ENCODE assay signal across 8 cellular contexts in genomic region chr12:107091989-107092641, GRCh38. TPM values are rescaled to one million over a fixed set of nuclear protein-coding genes. Genes with fewer than 3 reads are reported as not detected.
DNase-seq lines count a peak whose midpoint lies in the region; ATAC-seq, FAIRE-seq and TF ChIP-seq lines count a peak whose summit lies in the region.

No MANE protein-coding gene starts in this region.

- no peaks in the 10 kb centered on the region for H3K9me3 ChIP-seq in SJSA1 (replicated peaks)
- no peaks in the 10 kb centered on the region for H3K9me3 ChIP-seq in duodenal mucosa (ENCODE audit: control insufficient read depth in 1 of 2, low read length in 2 of 2)
- H3K9me3 ChIP-seq in HepG2 (ENCODE audit: low read length) = 0 out of 2 replicates have a peak, but pooled peaks cover 8% of the 10 kb centered on the region

- ATAC-seq in HepG2 = peak; percentile 60
- ATAC-seq in HG03457 (IDR thresholded peaks at IDR 0.05; ENCODE audit: unreplicated experiment) = no peak

- intact Hi-C loops in HepG2 (cut with micrococcal nuclease; ENCODE audit: unreplicated experiment) = loop anchor here (1.0 to 2.0 kb wide), 3 partner anchors 12 to 135 kb away; partner anchors contain the start of gene MTERF2

- no peak overlapping the region for H2AFZ ChIP-seq in HepG2 (ENCODE audit: low read length)

- H3K27me3 ChIP-seq in SJSA1 (replicated peaks) (no peaks in the 10 kb centered on the region), duodenal mucosa (ENCODE audit: control insufficient read depth in 1 of 2, insufficient read depth in 2 of 2, low read length in 2 of 2) (no peaks in the 10 kb centered on the region), HepG2 (ENCODE audit: control insufficient read depth in 1 of 2, insufficient read depth in 2 of 2, low read length in 2 of 2) (no peaks in the 10 kb centered on the region; a peak in 1 of 5 replicates)

- H3K9ac ChIP-seq in duodenal mucosa (ENCODE audit: low read depth in 1 of 2, low read length in 2 of 2) (peak overlapping the region; percentile 92 to 97), HepG2 (ENCODE audit: insufficient read depth, low read depth, low read length) (peak overlapping the region; percentile 97)

- peak overlapping the region; percentile 95 for H3K27ac ChIP-seq in SJSA1
- H3K27ac ChIP-seq in duodenal mucosa (ENCODE audit: low read depth, low read length) = peak overlapping the region; percentile 97
- H3K27ac ChIP-seq in HepG2 (ENCODE audit: extremely low read length, insufficient read depth, low read length) = peak overlapping the region; percentile 99

- peaks cover 41% of the 10 kb centered on the region for H3K79me2 ChIP-seq in HepG2 (ENCODE audit: insufficient read depth, low read length)

- TSS peak; percentile 67 for BruUV-seq in HepG2 (replicated peaks; lab: Mats Ljungman, UMichigan)

- DNase-seq in A172 (ENCODE audit: low spot score) (peak; percentile 94), GDM1 (lab: John Stamatoyannopoulos, UW) (peak; percentile 33), NCI-H1105 treated with DMSO at 0.1 percent for 48 hours (lab: John Stamatoyannopoulos, UW) (peak; percentile 86), SJSA1 (ENCODE audit: low read depth in 1 of 2, low spot score in 2 of 2) (peak; percentile 68 to 92), HepG2 (ENCODE audit: low spot score) (peak; percentile 86), superior temporal gyrus (ENCODE audit: extremely low spot score) (peak; percentile 79)

- TF ChIP-seq POLR2A in HepG2 (IDR thresholded peaks at IDR 0.05; ENCODE audit: insufficient read depth in 1 of 2, low read depth in 2 of 2, low read length in 2 of 2) = peak in 1 of 2 experiments; percentile 32; a peak in 1 of 4 replicates

- H3K4me3 ChIP-seq in SJSA1 (peak overlapping the region; percentile 66), duodenal mucosa (ENCODE audit: low read depth in 1 of 2, low read length in 2 of 2) (peak overlapping the region; percentile 67 to 98), HepG2 (replicated peaks in 1 of 3; ENCODE audit: insufficient read depth in 1 of 3, low read depth in 2 of 3, low read length in 3 of 3) (peak overlapping the region; percentile 70 to 95 (median 78))

- H3K36me3 ChIP-seq in SJSA1 (peaks cover 6% of the 10 kb centered on the region; the same call in 1 of the 2 replicates), duodenal mucosa (ENCODE audit: control insufficient read depth in 1 of 2, insufficient read depth in 2 of 2, low read length in 2 of 2) (no peaks in the 10 kb centered on the region), HepG2 (replicated peaks in 1 of 2; ENCODE audit: control insufficient read depth in 1 of 2, insufficient read depth in 2 of 2, low read length in 2 of 2) (no peaks in the 10 kb centered on the region)

- H4K20me1 ChIP-seq in HepG2 (ENCODE audit: insufficient read depth, low read length) = no peaks in the 10 kb centered on the region

- TF ChIP-seq EP300 in HepG2 (IDR thresholded peaks at IDR 0.05; ENCODE audit: low read depth in 2 of 2, low read length in 2 of 2) = no peak
- no peak for TF ChIP-seq EP300 in HepG2 (CRISPR knock-in tag; IDR thresholded peaks at IDR 0.05; ENCODE audit: borderline replicate concordance)

- peak; percentile 68 for TF ChIP-seq CTCF in HepG2 (CRISPR knock-in tag; IDR thresholded peaks at IDR 0.05)

- CTCF ChIA-PET in HepG2 (lab: Yijun Ruan, JAX; ENCODE audit: low intra/inter-chr PET ratio, low total read pairs) = interaction anchor here (1.3 to 1.5 kb wide), 3 partner anchors 12 to 515 kb away, joined by 4 to 11 read pairs (median 5); no protein-coding TSS in a partner anchor

- in situ Hi-C loops in HepG2 (cut with HindIII; ENCODE audit: extremely low pct_ligation_motif_present, low pct_unique_long_range_greater_than_20kb) = no loop called here

- WGBS in HepG2 (ENCODE audit: low lambda C conversion rate) = 2% methylated on average over 4 of the region's 6 CpGs

- no peak for TF ChIP-seq RAD21 in HepG2 (CRISPR knock-in tag; IDR thresholded peaks at IDR 0.05)

- FAIRE-seq in HepG2 (lab: Jason Lieb, UNC) = peak; percentile 96

- peak overlapping the region; percentile 92 for H3K4me2 ChIP-seq in HepG2 (ENCODE audit: low read depth, low read length)

- POLR2A ChIA-PET in HepG2 (lab: Yijun Ruan, JAX) = no interaction called here

- H3K4me1 ChIP-seq in SJSA1 (replicated peaks) = peaks cover 21% of the 10 kb centered on the region
- H3K4me1 ChIP-seq in duodenal mucosa (ENCODE audit: control insufficient read depth in 1 of 2, insufficient read depth in 2 of 2, low read length in 2 of 2) = peaks cover 17 to 32% of the 10 kb centered on the region in 2 donors
- peaks cover 24% of the 10 kb centered on the region for H3K4me1 ChIP-seq in HepG2 (ENCODE audit: insufficient read depth, low read length)

TF ChIP-seq in HepG2, 621 proteins besides CTCF, POLR2A, EP300 and RAD21 (continues in another document):
- peak; percentile 60; the same call in 1 of the 2 replicates for TF ChIP-seq GFI1 (CRISPR knock-in tag; IDR thresholded peaks at IDR 0.05; ENCODE audit: borderline replicate concordance)
- TF ChIP-seq CEBPG (CRISPR knock-in tag; IDR thresholded peaks at IDR 0.05) = 0 out of 2 replicates have a peak, but pooled peaks have one; percentile 4
- no peak for TF ChIP-seq PRDM15 (CRISPR knock-in tag; IDR thresholded peaks at IDR 0.05)
- TF ChIP-seq PPARG (CRISPR knock-in tag; conservative IDR thresholded peaks at IDR 0.05) = 0 out of 2 replicates have a peak, but pooled peaks have one; percentile 29

RNA-seq across cellular contexts. Expression of gene CRY1, which starts 1.2 kb away (rescaled TPM):
- total RNA-seq in A172 (2014; rRNA removed; shearing (Covaris generic)) = 19.0 and 26.4 TPM in 2 replicates
- total RNA-seq in SJSA1 (2014; rRNA removed; shearing (Covaris generic)) = 36.8 and 38.4 TPM in 2 replicates
- 13.9 and 16.2 TPM in 2 replicates for total RNA-seq in HepG2 (2016; rRNA removed; fragmentation: Illumina TruSeq; extraction: Trizol)
- 2.1 and 4.7 TPM in 2 replicates for total RNA-seq in HepG2 (2016; cell fraction: cytosol; rRNA removed; fragmentation: Illumina TruSeq; extraction: Trizol; ENCODE audit: low read depth)
- total RNA-seq in HepG2 (2016; cell fraction: insoluble cytoplasmic fraction; rRNA removed; fragmentation: Illumina TruSeq; extraction: Trizol) = 15.3 and 15.7 TPM in 2 replicates
- total RNA-seq in HepG2 (2016; cell fraction: membrane; rRNA removed; fragmentation: Illumina TruSeq; extraction: Trizol) = 6.4 and 7.1 TPM in 2 replicates
- 15.0 and 16.0 TPM in 2 replicates for total RNA-seq in HepG2 (2016; cell fraction: nucleus; rRNA removed; fragmentation: Illumina TruSeq; extraction: Trizol)
- 10.0 and 11.4 TPM in 2 replicates for polyA plus RNA-seq in HepG2 (2011; rRNA removed)
- 3.6 and 4.8 TPM in 2 replicates for polyA plus RNA-seq in HepG2 (2011; cell fraction: cytosol; rRNA removed)
- polyA plus RNA-seq in HepG2 (2011; cell fraction: nucleus; rRNA removed) = 34.2 and 41.9 TPM in 2 replicates
- polyA plus RNA-seq in HepG2 (2012) = 10.3 and 12.9 TPM in 2 replicates
- polyA plus RNA-seq in HepG2 (2016; cell fraction: cytosol; fragmentation: Illumina TruSeq; extraction: Trizol; ENCODE audit: low read depth) = 0.71 and 0.82 TPM in 2 replicates
- 14.1 and 15.2 TPM in 2 replicates for polyA plus RNA-seq in HepG2 (2016; cell fraction: insoluble cytoplasmic fraction; fragmentation: Illumina TruSeq; extraction: Trizol; ENCODE audit: low read depth)
- 2.0 and 2.4 TPM in 2 replicates for polyA plus RNA-seq in HepG2 (2016; cell fraction: membrane; fragmentation: Illumina TruSeq; extraction: Trizol; ENCODE audit: low read depth)
- polyA plus RNA-seq in HepG2 (2016; cell fraction: nucleus; fragmentation: Illumina TruSeq; extraction: Trizol; ENCODE audit: insufficient read depth, low read depth) = 28.5 and 29.3 TPM in 2 replicates
- polyA minus RNA-seq in HepG2 (2011; rRNA and poly(A)+ RNA removed; ENCODE audit: low replicate concordance) = 5.5 and 7.3 TPM in 2 replicates
- polyA minus RNA-seq in HepG2 (2011; cell fraction: cytosol; rRNA and poly(A)+ RNA removed) = 4.3 and 5.8 TPM in 2 replicates
- 21.1 and 23.1 TPM in 2 replicates for polyA minus RNA-seq in HepG2 (2011; cell fraction: nucleus; rRNA and poly(A)+ RNA removed)

Comparison
In these comparisons a context has a peak if more than half of its experiments do, and no peak if none do; other contexts are left out.
1. DNase-seq: peak in every context shown above with its lines; median percentile 94 in A172; 86 in NCI-H1105 treated with DMSO at 0.1 percent for 48 hours; 86 in HepG2; 80 in SJSA1; 79 in superior temporal gyrus; 33 in GDM1.